13 cellular contexts compared by ENCODE assay signal in the genomic region with DNA sequence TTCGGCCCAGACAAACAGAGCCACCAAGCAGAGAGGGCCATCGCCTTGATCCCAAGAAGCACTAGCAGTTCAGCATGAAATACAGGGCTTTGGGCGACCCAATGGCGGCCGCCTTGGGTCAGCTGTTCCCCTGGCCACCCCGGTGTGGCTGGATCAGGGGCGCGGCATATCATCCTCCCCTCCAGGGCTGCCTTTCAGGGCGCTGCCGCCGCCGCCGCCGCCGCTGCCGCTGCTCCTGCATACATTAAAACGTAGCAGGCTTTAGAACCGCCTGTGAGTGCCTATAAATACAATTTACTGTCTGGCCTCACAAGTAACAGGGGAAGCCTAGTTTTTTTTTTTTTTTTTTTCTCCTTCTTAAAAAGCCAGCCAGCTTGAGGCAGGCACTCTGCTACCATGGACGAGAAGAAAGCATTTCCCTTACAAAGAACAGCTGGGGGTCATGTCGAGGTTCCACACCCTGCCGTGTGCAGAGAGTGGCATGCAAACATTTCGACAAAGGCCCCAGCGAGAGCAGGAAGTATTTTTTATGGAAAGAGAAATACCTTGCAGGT. TPM values are rescaled to one million over a fixed set of nuclear protein-coding genes. Genes with fewer than 3 reads are reported as not detected.
A peak's percentile ranks its signal among the peaks of the same experiment; 100 is the strongest.
DNase-seq lines count a peak whose midpoint lies in the region; ATAC-seq and TF ChIP-seq lines count a peak whose summit lies in the region.
"Had no signal": no experiment of that assay in that cellular context is flagged by ENCODE, and none has a peak within 500 bp of the region (broad histone marks: within the 10 kb centered on the region; RNA-seq: fewer than 3 reads in every experiment).

No MANE protein-coding gene starts in this region.

- TF ChIP-seq CTCF in astrocyte of the spinal cord (IDR thresholded peaks at IDR 0.05; ENCODE audit: low read depth, low read length) (no peak), lower lobe of right lung (IDR thresholded peaks at IDR 0.05) (no peak)

- H3K36me3 ChIP-seq in lower lobe of right lung: peaks cover 89% of the 10 kb centered on the region

- H3K9me3 ChIP-seq in lower lobe of right lung: no peaks in the 10 kb centered on the region

- no peak overlapping the region for H3K27ac ChIP-seq in lower lobe of right lung

- H3K4me3 ChIP-seq in astrocyte of the spinal cord (ENCODE audit: low read depth, low read length) (no peak overlapping the region), lower lobe of right lung (no peak overlapping the region)

- intact Hi-C loops in lower lobe of right lung (cut with DNase I): no loop called here

- ATAC-seq in lower lobe of right lung: peak; percentile 38 to 62
- no peak for ATAC-seq in HG02840 (IDR thresholded peaks at IDR 0.05; ENCODE audit: low FRiP score, unreplicated experiment)
- ATAC-seq in GM18873 (IDR thresholded peaks at IDR 0.05; ENCODE audit: low FRiP score, unreplicated experiment): no peak

- peak; percentile 59 for DNase-seq in COR-L47 (lab: John Stamatoyannopoulos, UW)
- DNase-seq in NCI-H146 treated with DMSO at 0.1 percent for 48 hours (lab: John Stamatoyannopoulos, UW; ENCODE audit: unreplicated experiment): peak; percentile 93
- peak; percentile 20 for DNase-seq in astrocyte of the spinal cord (ENCODE audit: low read depth, low spot score)
- no peak for DNase-seq in lower lobe of right lung
- DNase-seq in stimulated activated CD4-positive, alpha-beta T cell treated with anti-CD3 and anti-CD28 coated beads, Interleukin-15, amount 100 ng/mL, for 24 hours: no peak
- no peak for DNase-seq in cerebellum (ENCODE audit: low spot score)
- DNase-seq: activated CD4-positive, alpha-beta memory T cell treated with anti-CD3 and anti-CD28 coated beads for 36 hours; activated naive CD4-positive, alpha-beta T cell treated with anti-CD3 and anti-CD28 coated beads, Interleukin-2, amount 10 ng/mL, durations not matched to agents 7 days and 5 days; NCI-H524 had no signal

- H3K27me3 ChIP-seq in lower lobe of right lung (ENCODE audit: low read depth): no peaks in the 10 kb centered on the region

- no peaks in the 10 kb centered on the region for H3K4me1 ChIP-seq in lower lobe of right lung

- in situ Hi-C loops in astrocyte of the spinal cord (cut with HindIII; ENCODE audit: low sequenced_read_pairs): no loop called here

RNA-seq across cellular contexts. Expression of a gene that starts 57.7 kb away (rescaled TPM):
- total RNA-seq in lower lobe of right lung (6.0 TPM), cerebellum (2.1 TPM)
- total RNA-seq: activated CD4-positive, alpha-beta memory T cell treated with anti-CD3 and anti-CD28 coated beads for 36 hours; dermis microvascular lymphatic vessel endothelial cell; myocyte had no signal

Comparison
In these comparisons a context has a peak if more than half of its experiments do, and no peak if none do; other contexts are left out.
1. DNase-seq: peak in COR-L47 (single experiment), NCI-H146 treated with DMSO at 0.1 percent for 48 hours (single experiment) and astrocyte of the spinal cord (single experiment); none in lower lobe of right lung (single experiment), stimulated activated CD4-positive, alpha-beta T cell treated with anti-CD3 and anti-CD28 coated beads, Interleukin-15, amount 100 ng/mL, for 24 hours (single experiment) and cerebellum (single experiment).
2. ATAC-seq: peak in lower lobe of right lung (2 of 2); none in HG02840 (single experiment) and GM18873 (single experiment).